ENCODE assay signal across 3 cellular contexts in genomic region chr1:207692291-207692690, GRCh38. TPM values are rescaled to one million over a fixed set of nuclear protein-coding genes. Genes with fewer than 3 reads are reported as not detected.
"Had no signal": no experiment of that assay in that cellular context is flagged by ENCODE, and none has a peak within 500 bp of the region (broad histone marks: within the 10 kb centered on the region; RNA-seq: fewer than 3 reads in every experiment).

No MANE protein-coding gene starts in this region.

RNA-seq across cellular contexts. Expression of gene CR1L, which starts 47.4 kb away (rescaled TPM):
- total RNA-seq: OCI-LY7, SK-MEL-5 had no signal
- polyA plus RNA-seq: SK-N-SH had no signal
